Comparison of ENCODE assay signal across 11 cellular contexts in the genomic region with DNA sequence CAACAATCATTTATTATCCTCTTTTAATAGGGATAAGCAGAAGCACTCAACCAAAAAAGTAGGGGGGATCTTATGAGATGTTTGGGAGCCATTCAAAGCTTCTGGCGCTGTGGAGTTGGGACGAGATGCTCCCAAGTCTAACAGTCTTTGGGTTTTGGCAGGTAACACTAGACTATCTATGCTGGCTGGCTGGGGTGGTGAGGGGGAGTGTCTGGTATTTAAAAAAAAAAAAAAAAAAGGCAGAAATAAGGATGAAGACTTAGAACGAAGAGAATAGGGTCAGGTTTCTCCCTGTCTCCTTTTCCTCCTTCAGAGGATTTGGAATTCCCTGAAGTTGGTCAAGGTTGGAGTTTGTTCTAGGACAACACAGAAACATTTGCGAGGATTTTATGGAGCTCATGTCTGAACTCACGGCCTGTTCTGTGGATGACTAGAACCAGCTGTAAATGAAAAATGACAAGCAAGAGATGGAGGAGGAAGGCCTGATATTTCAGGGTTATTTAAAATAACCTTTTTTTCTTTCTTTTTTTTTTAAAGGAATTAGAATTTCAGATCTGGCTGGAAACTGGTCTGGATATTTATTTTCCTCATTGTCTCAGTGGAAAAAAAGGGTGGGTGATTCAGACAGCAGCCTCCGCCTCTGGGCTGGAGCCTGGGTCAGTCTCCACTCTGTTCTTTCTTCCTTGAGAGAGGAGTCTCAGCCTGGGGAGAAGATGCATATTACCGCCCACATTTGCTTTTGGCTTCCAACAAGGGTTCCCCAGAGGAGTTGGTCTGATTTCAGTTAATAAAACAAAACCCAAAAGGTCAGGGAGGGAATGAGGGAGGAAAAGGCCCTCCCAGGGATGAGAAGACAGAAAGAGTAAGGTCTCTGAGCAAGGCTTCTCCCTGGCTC.
DNase-seq lines count a peak whose midpoint lies in the region; ATAC-seq and TF ChIP-seq lines count a peak whose summit lies in the region.
"Had no signal": no experiment of that assay in that cellular context is flagged by ENCODE, and none has a peak within 500 bp of the region (broad histone marks: within the 10 kb centered on the region; RNA-seq: fewer than 3 reads in every experiment).

No MANE protein-coding gene starts in this region.

- H3K4me2 ChIP-seq in IMR-90 (ENCODE audit: low read depth, low read length) (no peak overlapping the region), fibroblast of lung (ENCODE audit: extremely low read depth, insufficient read depth, low read length) (no peak overlapping the region)

- intact Hi-C loops in IMR-90 (cut with micrococcal nuclease) = no loop called here
- intact Hi-C loops in naive thymus-derived CD4-positive, alpha-beta T cell (cut with micrococcal nuclease) = no loop called here

- no peaks in the 10 kb centered on the region for H3K27me3 Mint-ChIP-seq in mesothelial cell of epicardium (ENCODE audit: low read depth)
- no peaks in the 10 kb centered on the region for H3K27me3 Mint-ChIP-seq in activated T-cell treated with anti-CD3 and anti-CD28 coated beads, Interleukin-2, amount 50 U/mL, for 24 hours
- no peaks in the 10 kb centered on the region for H3K27me3 Mint-ChIP-seq in naive thymus-derived CD4-positive, alpha-beta T cell
- H3K27me3 Mint-ChIP-seq: activated naive CD8-positive, alpha-beta T cell treated with anti-CD3 and anti-CD28 coated beads, Interleukin-2, amount 50 U/mL, for 24 hours had no signal

- peak; percentile 66 for ATAC-seq in IMR-90 (ENCODE audit: low read depth)
- ATAC-seq in GM21381 (IDR thresholded peaks at IDR 0.05; ENCODE audit: unreplicated experiment) = no peak
- no peak for ATAC-seq in naive thymus-derived CD4-positive, alpha-beta T cell
- no peak for ATAC-seq in GM18868 (IDR thresholded peaks at IDR 0.05; ENCODE audit: unreplicated experiment)
- ATAC-seq: activated naive CD8-positive, alpha-beta T cell treated with anti-CD3 and anti-CD28 coated beads, Interleukin-2, amount 50 U/mL, for 24 hours had no signal

- H2AK9ac ChIP-seq in IMR-90 (replicated peaks; ENCODE audit: low read depth, low read length, poor library complexity) = no peak overlapping the region

- peaks cover 37% of the 10 kb centered on the region for H3K36me3 Mint-ChIP-seq in mesothelial cell of epicardium
- H3K36me3 Mint-ChIP-seq in activated T-cell treated with anti-CD3 and anti-CD28 coated beads, Interleukin-2, amount 50 U/mL, for 24 hours (ENCODE audit: low read depth) = peaks cover 7% of the 10 kb centered on the region
- H3K36me3 Mint-ChIP-seq in naive thymus-derived CD4-positive, alpha-beta T cell = peaks cover 0 to 51% (median 12%) of the 10 kb centered on the region in 5 donors

- H3K14ac ChIP-seq in IMR-90 (replicated peaks; ENCODE audit: low read depth, low read length) = no peak overlapping the region

- H3K56ac ChIP-seq in IMR-90 (ENCODE audit: extremely low read depth, insufficient read depth, low read length) = no peak overlapping the region

- CTCF ChIA-PET in IMR-90 (lab: Yijun Ruan, JAX) = interaction anchor here (0.5 kb wide), 1 partner anchor 22 kb away, joined by 3 read pairs; no protein-coding TSS in a partner anchor
- CTCF ChIA-PET in naive thymus-derived CD4-positive, alpha-beta T cell (lab: Charles Lee) = interaction anchor here (1.1 kb wide), 1 partner anchor 62 kb away, joined by 3 read pairs; no protein-coding TSS in a partner anchor

- no peak overlapping the region for H4K91ac ChIP-seq in IMR-90 (ENCODE audit: insufficient read depth, low read depth, low read length)

- H3K4me3 ChIP-seq in IMR-90 (ENCODE audit: insufficient read depth, low read depth, low read length) (no peak overlapping the region), fibroblast of lung (replicated peaks in 1 of 4; ENCODE audit: control extremely low read depth in 1 of 4, insufficient read depth in 1 of 4, low read depth in 3 of 4, low read length in 4 of 4) (no peak overlapping the region), subcutaneous abdominal adipose tissue (ENCODE audit: low read depth in 1 of 5, low read length in 5 of 5) (no peak overlapping the region)
- H3K4me3 ChIP-seq in naive thymus-derived CD4-positive, alpha-beta T cell (ENCODE audit: low read length) = no peak overlapping the region
- H3K4me3 ChIP-seq: Peyer's patch had no signal

- no peak for TF ChIP-seq CTCF in IMR-90 (conservative IDR thresholded peaks at IDR 0.05; ENCODE audit: low read depth, low read length)
- TF ChIP-seq CTCF in fibroblast of lung (conservative IDR thresholded peaks at IDR 0.05 in 1 of 2, IDR thresholded peaks at IDR 0.05 in 1 of 2; ENCODE audit: low read depth in 1 of 2, low read length in 2 of 2) = no peak
- TF ChIP-seq CTCF in mesothelial cell of epicardium (IDR thresholded peaks at IDR 0.05; ENCODE audit: unreplicated experiment) = no peak

- peaks cover 28% of the 10 kb centered on the region for H3K4me1 Mint-ChIP-seq in mesothelial cell of epicardium
- H3K4me1 Mint-ChIP-seq in activated T-cell treated with anti-CD3 and anti-CD28 coated beads, Interleukin-2, amount 50 U/mL, for 24 hours (ENCODE audit: low read depth) = no peaks in the 10 kb centered on the region
- peaks cover 0 to 13% (median 0%) of the 10 kb centered on the region in 7 donors for H3K4me1 Mint-ChIP-seq in naive thymus-derived CD4-positive, alpha-beta T cell
- H3K4me1 Mint-ChIP-seq: activated naive CD8-positive, alpha-beta T cell treated with anti-CD3 and anti-CD28 coated beads, Interleukin-2, amount 50 U/mL, for 24 hours had no signal

- peak; percentile 26 for DNase-seq in IMR-90
- DNase-seq in fibroblast of lung (ENCODE audit: low read depth in 2 of 2) = peak; percentile 25 to 54
- DNase-seq in mesothelial cell of epicardium (ENCODE audit: low spot score in 2 of 2, unreplicated experiment in 2 of 2) = no peak
- no peak for DNase-seq in activated T-cell treated with anti-CD3 and anti-CD28 coated beads, Interleukin-2, amount 50 U/mL, for 24 hours
- no peak for DNase-seq in naive thymus-derived CD4-positive, alpha-beta T cell
- DNase-seq: activated naive CD8-positive, alpha-beta T cell treated with anti-CD3 and anti-CD28 coated beads, Interleukin-2, amount 50 U/mL, for 24 hours; Peyer's patch; T-helper 9 cell had no signal

- H4K20me1 ChIP-seq in IMR-90 (ENCODE audit: insufficient read depth, low read length) = no peaks in the 10 kb centered on the region
- no peaks in the 10 kb centered on the region for H4K20me1 ChIP-seq in fibroblast of lung (ENCODE audit: control insufficient read depth, extremely low read depth, insufficient read depth, low read length)

- no peak overlapping the region for H3K4me3 Mint-ChIP-seq in mesothelial cell of epicardium
- H3K4me3 Mint-ChIP-seq in activated T-cell treated with anti-CD3 and anti-CD28 coated beads, Interleukin-2, amount 50 U/mL, for 24 hours = no peak overlapping the region
- no peak overlapping the region for H3K4me3 Mint-ChIP-seq in naive thymus-derived CD4-positive, alpha-beta T cell
- H3K4me3 Mint-ChIP-seq: activated naive CD8-positive, alpha-beta T cell treated with anti-CD3 and anti-CD28 coated beads, Interleukin-2, amount 50 U/mL, for 24 hours had no signal

- H4K5ac ChIP-seq in IMR-90 (ENCODE audit: low read depth, low read length) = no peak overlapping the region

- peaks cover 21% of the 10 kb centered on the region for H3K9me3 Mint-ChIP-seq in mesothelial cell of epicardium
- peaks cover 20% of the 10 kb centered on the region for H3K9me3 Mint-ChIP-seq in activated T-cell treated with anti-CD3 and anti-CD28 coated beads, Interleukin-2, amount 50 U/mL, for 24 hours
- H3K9me3 Mint-ChIP-seq in naive thymus-derived CD4-positive, alpha-beta T cell = peaks cover 4 to 26% (median 15%) of the 10 kb centered on the region in 11 donors

- H3K36me3 ChIP-seq in IMR-90 (ENCODE audit: control insufficient read depth, insufficient read depth, low read length) (peaks cover 5% of the 10 kb centered on the region), fibroblast of lung (ENCODE audit: control insufficient read depth, insufficient read depth, low read length) (no peaks in the 10 kb centered on the region), subcutaneous abdominal adipose tissue (ENCODE audit: control insufficient read depth in 5 of 5, insufficient read depth in 5 of 5, low read length in 5 of 5) (peaks cover 0 to 10% (median 0%) of the 10 kb centered on the region in 5 donors)
- no peaks in the 10 kb centered on the region for H3K36me3 ChIP-seq in naive thymus-derived CD4-positive, alpha-beta T cell (ENCODE audit: control insufficient read depth in 2 of 3, insufficient read depth in 3 of 3, low read length in 3 of 3)
- H3K36me3 ChIP-seq: Peyer's patch had no signal

- peak overlapping the region; percentile 92 for H3K27ac Mint-ChIP-seq in mesothelial cell of epicardium
- H3K27ac Mint-ChIP-seq in activated T-cell treated with anti-CD3 and anti-CD28 coated beads, Interleukin-2, amount 50 U/mL, for 24 hours = no peak overlapping the region
- no peak overlapping the region for H3K27ac Mint-ChIP-seq in naive thymus-derived CD4-positive, alpha-beta T cell
- H3K27ac Mint-ChIP-seq: activated naive CD8-positive, alpha-beta T cell treated with anti-CD3 and anti-CD28 coated beads, Interleukin-2, amount 50 U/mL, for 24 hours had no signal

- no peak overlapping the region for H4K8ac ChIP-seq in IMR-90 (ENCODE audit: low read depth in 2 of 2, low read length in 2 of 2)

- in situ Hi-C loops in IMR-90 (cut with MboI; ENCODE audit: low sequenced_read_pairs) = no loop called here

- no peak overlapping the region for H2BK15ac ChIP-seq in IMR-90 (ENCODE audit: low read depth, low read length)

- no TSS peak for BruUV-seq in IMR-90 (replicated peaks; lab: Mats Ljungman, UMichigan)

- no peak for TF ChIP-seq RAD21 in IMR-90 (IDR thresholded peaks at IDR 0.05; ENCODE audit: low read length)

- H2AFZ ChIP-seq in IMR-90 (replicated peaks; ENCODE audit: low read length, poor library complexity) = no peak overlapping the region
- H2AFZ ChIP-seq in fibroblast of lung (ENCODE audit: low read length) = no peak overlapping the region

- POLR2A ChIA-PET in IMR-90 (lab: Charles Lee; ENCODE audit: unreplicated experiment) = no interaction called here
- POLR2A ChIA-PET in naive thymus-derived CD4-positive, alpha-beta T cell (lab: Charles Lee) = no interaction called here

- peaks cover 2% of the 10 kb centered on the region; the same call in 1 of the 2 replicates for H3K4me1 ChIP-seq in IMR-90 (ENCODE audit: control insufficient read depth, insufficient read depth, low read length)
- H3K4me1 ChIP-seq in fibroblast of lung (ENCODE audit: control insufficient read depth, extremely low read depth, insufficient read depth, low read length) = no peaks in the 10 kb centered on the region
- peaks cover 2 to 21% (median 14%) of the 10 kb centered on the region in 5 donors for H3K4me1 ChIP-seq in subcutaneous abdominal adipose tissue (ENCODE audit: control insufficient read depth in 5 of 5, insufficient read depth in 5 of 5, low read length in 5 of 5)
- H3K4me1 ChIP-seq in naive thymus-derived CD4-positive, alpha-beta T cell (ENCODE audit: control insufficient read depth in 2 of 2, insufficient read depth in 2 of 2, low read length in 2 of 2) = no peaks in the 10 kb centered on the region
- H3K4me1 ChIP-seq: Peyer's patch had no signal

- peak overlapping the region; percentile 25; the same call in 1 of the 2 replicates for H3K18ac ChIP-seq in IMR-90 (ENCODE audit: low read depth, low read length)

- H3K79me2 ChIP-seq in fibroblast of lung (ENCODE audit: control insufficient read depth, insufficient read depth, low read length) = no peaks in the 10 kb centered on the region

- peaks cover 7% of the 10 kb centered on the region; the same call in 1 of the 2 replicates for H3K9me3 ChIP-seq in IMR-90 (ENCODE audit: control insufficient read depth, insufficient read depth, low read length)
- H3K9me3 ChIP-seq in fibroblast of lung (ENCODE audit: control insufficient read depth, insufficient read depth, low read depth, low read length) = no peaks in the 10 kb centered on the region
- peaks cover 0 to 6% (median 0%) of the 10 kb centered on the region in 5 donors for H3K9me3 ChIP-seq in subcutaneous abdominal adipose tissue (ENCODE audit: control insufficient read depth in 5 of 5, low read length in 5 of 5)
- peaks cover 0 to 6% (median 0%) of the 10 kb centered on the region in 3 experiments for H3K9me3 ChIP-seq in naive thymus-derived CD4-positive, alpha-beta T cell (ENCODE audit: control insufficient read depth in 2 of 3, low read length in 3 of 3)

- H3K9ac ChIP-seq in IMR-90 (ENCODE audit: low read depth, low read length) = no peak overlapping the region
- no peak overlapping the region for H3K9ac ChIP-seq in fibroblast of lung (ENCODE audit: insufficient read depth, low read length)
- peak overlapping the region in 1 of 5 donors; percentile 2 for H3K9ac ChIP-seq in subcutaneous abdominal adipose tissue (ENCODE audit: low read length in 5 of 5)

- no peak overlapping the region for H2BK20ac ChIP-seq in IMR-90 (ENCODE audit: low read depth, low read length)

- H2BK120ac ChIP-seq in IMR-90 (ENCODE audit: low read depth, low read length) = no peak overlapping the region

- H3K9me1 ChIP-seq in IMR-90 (ENCODE audit: insufficient read depth, low read length) = no peaks in the 10 kb centered on the region

- H3K27me3 ChIP-seq in IMR-90 (ENCODE audit: control insufficient read depth, insufficient read depth, low read length) = no peaks in the 10 kb centered on the region
- no peaks in the 10 kb centered on the region for H3K27me3 ChIP-seq in fibroblast of lung (ENCODE audit: control insufficient read depth, insufficient read depth, low read length)
- no peaks in the 10 kb centered on the region for H3K27me3 ChIP-seq in subcutaneous abdominal adipose tissue (ENCODE audit: control insufficient read depth in 5 of 5, insufficient read depth in 4 of 5, low read length in 5 of 5)
- H3K27me3 ChIP-seq in naive thymus-derived CD4-positive, alpha-beta T cell (ENCODE audit: control insufficient read depth in 2 of 2, insufficient read depth in 2 of 2, low read length in 2 of 2) = no peaks in the 10 kb centered on the region
- H3K27me3 ChIP-seq: Peyer's patch had no signal

- dilution Hi-C loops in IMR-90 (cut with HindIII; ENCODE audit: low sequenced_read_pairs, unreplicated experiment) = no loop called here

- H3K27ac ChIP-seq in IMR-90 (ENCODE audit: insufficient read depth, low read length) = no peak overlapping the region
- H3K27ac ChIP-seq in fibroblast of lung (ENCODE audit: insufficient read depth, low read length) = no peak overlapping the region
- H3K27ac ChIP-seq in subcutaneous abdominal adipose tissue (ENCODE audit: low read depth, low read length) = peak overlapping the region; percentile 89
- H3K27ac ChIP-seq in naive thymus-derived CD4-positive, alpha-beta T cell (ENCODE audit: low read depth, low read length) = no peak overlapping the region

- H3K23ac ChIP-seq in IMR-90 (ENCODE audit: low read depth, low read length) = no peak overlapping the region

- no peak for TF ChIP-seq POLR2A in IMR-90 (IDR thresholded peaks at IDR 0.05; ENCODE audit: low read depth, low read length)

- no peak overlapping the region for H2AK5ac ChIP-seq in IMR-90 (ENCODE audit: low read depth, low read length)

- no peak overlapping the region for H2BK5ac ChIP-seq in IMR-90 (ENCODE audit: low read depth, low read length, poor library complexity, severe bottlenecking)

- H3K79me1 ChIP-seq in IMR-90 (ENCODE audit: low read depth in 1 of 2, low read length in 2 of 2) = no peaks in the 10 kb centered on the region; a peak in 1 of 4 replicates

- H3K4ac ChIP-seq in IMR-90 (ENCODE audit: low read depth, low read length) = no peak overlapping the region

- WGBS in IMR-90 (ENCODE audit: extremely low coverage in 2 of 2, insufficient read length in 1 of 2), 2 experiments = 80% methylated on average over 1 of the region's 7 CpGs; no CpG with 5 or more reads in 1 of the 2 experiments

Comparison
In these comparisons a context has a peak if more than half of its experiments do, and no peak if none do; other contexts are left out.
1. DNase-seq: peak in IMR-90 (single experiment) and fibroblast of lung (2 of 2); none in mesothelial cell of epicardium (0 of 2), activated T-cell treated with anti-CD3 and anti-CD28 coated beads, Interleukin-2, amount 50 U/mL, for 24 hours (single experiment) and naive thymus-derived CD4-positive, alpha-beta T cell (0 of 9).